27 cellular contexts compared by ENCODE assay signal in genomic region chr22:45059296-45059695, GRCh38. TPM values are rescaled to one million over a fixed set of nuclear protein-coding genes. Genes with fewer than 3 reads are reported as not detected.
"Had no signal": no experiment of that assay in that cellular context is flagged by ENCODE, and none has a peak within 500 bp of the region (broad histone marks: within the 10 kb centered on the region; RNA-seq: fewer than 3 reads in every experiment).

No MANE protein-coding gene starts in this region.

- ATAC-seq: naive thymus-derived CD8-positive, alpha-beta T cell; pancreas; right cardiac atrium; sciatic nerve; stimulated activated memory B cell treated with anti-CD40 and anti-IgM and Interleukin-4, amounts not matched to agents 10 μg/mL and 1 μg/mL and 100 μg/mL, for 72 hours; stimulated activated naive CD8-positive, alpha-beta T cell treated with anti-CD3 and anti-CD28 coated beads, Interleukin-15, amount 100 ng/mL, for 72 hours had no signal

- H3K27me3 ChIP-seq: pancreas, testis, thyroid gland, upper lobe of left lung, vagina had no signal

- DNase-seq: islet precursor cell; left ventricle myocardium inferior; mesendoderm; naive thymus-derived CD8-positive, alpha-beta T cell; nucleus accumbens; pancreas; posterior cingulate gyrus; retina; right cardiac atrium; stimulated activated CD4-positive, alpha-beta T cell treated with anti-CD3 and anti-CD28 coated beads, Interleukin-1b, Interleukin-23, amount 100 ng/mL, for 48 hours; stimulated activated CD4-positive, alpha-beta T cell treated with anti-CD3 and anti-CD28 coated beads, Interleukin-2, amount 100 ng/mL, for 48 hours; stimulated activated CD4-positive, alpha-beta T cell treated with anti-CD3 and anti-CD28 coated beads, Interleukin-4, amount 100 ng/mL, for 4 hours; stimulated activated CD8-positive, alpha-beta memory T cell treated with anti-CD3 and anti-CD28 coated beads, Interleukin-4, amount 100 ng/mL, for 48 hours; stimulated activated naive CD4-positive, alpha-beta T cell treated with Interleukin-2 at 50 U/mL for 16 hours; stimulated activated naive CD8-positive, alpha-beta T cell treated with anti-CD3 and anti-CD28 coated beads, Interleukin-15, amount 100 ng/mL, for 72 hours; testis; thyroid gland; transverse colon; upper lobe of left lung had no signal

- H3K36me3 ChIP-seq: left ventricle myocardium inferior, pancreas, prostate gland, thyroid gland, transverse colon, upper lobe of left lung, vagina had no signal

- H3K9me3 ChIP-seq: left ventricle myocardium inferior, pancreas, prostate gland, testis, thyroid gland, transverse colon, upper lobe of left lung, vagina had no signal

- H3K4me3 ChIP-seq: left ventricle myocardium inferior, lung, pancreas, prostate gland, smooth muscle cell, testis, thyroid gland, transverse colon, upper lobe of left lung, vagina had no signal

- H3K4me1 ChIP-seq: left ventricle myocardium inferior, pancreas, prostate gland, testis, thyroid gland, transverse colon, upper lobe of left lung had no signal

- H3K27ac ChIP-seq: left ventricle myocardium inferior, pancreas, prostate gland, testis, thyroid gland, transverse colon, upper lobe of left lung, vagina had no signal

- H3K4me2 ChIP-seq: smooth muscle cell had no signal

RNA-seq across cellular contexts. Expression of gene PHF21B, which starts 49.5 kb away (rescaled TPM):
- total RNA-seq: mononuclear cell; naive thymus-derived CD8-positive, alpha-beta T cell; osteoblast; transverse colon had no signal
